In genomic region chr5:65892801-65893200, GRCh38 we compare ENCODE assay signal across 27 cellular contexts.
"Had no signal": no experiment of that assay in that cellular context is flagged by ENCODE, and none has a peak within 500 bp of the region (broad histone marks: within the 10 kb centered on the region; RNA-seq: fewer than 3 reads in every experiment).

No MANE protein-coding gene starts in this region.

- H3K36me3 ChIP-seq: ascending aorta, gastrocnemius medialis, heart left ventricle, WERI-Rb-1 had no signal

- H3K27ac ChIP-seq: ascending aorta, gastrocnemius medialis, heart left ventricle, WERI-Rb-1 had no signal

- H3K27me3 ChIP-seq: ascending aorta, gastrocnemius medialis, heart left ventricle had no signal

- H3K4me1 ChIP-seq: ascending aorta, gastrocnemius medialis, heart left ventricle had no signal

- H3K4me3 ChIP-seq: ascending aorta, gastrocnemius medialis, heart left ventricle had no signal

- FAIRE-seq: colon, endometrium, endothelial cell of umbilical vein had no signal

- DNase-seq: activated B cell treated with CpG ODN at 0.5 μM for 24 hours; activated CD4-positive, alpha-beta T cell treated with anti-CD3 and anti-CD28 coated beads for 48 hours; activated CD4-positive, alpha-beta T cell treated with anti-CD3 and anti-CD28 coated beads, Interleukin-2, amount 50 U/mL, for 1 hour; activated CD4-positive, alpha-beta T cell treated with anti-CD3 and anti-CD28 coated beads, Interleukin-2, amount 50 U/mL, for 48 hours; activated CD8-positive, alpha-beta memory T cell treated with anti-CD3 and anti-CD28 coated beads for 24 hours; activated CD8-positive, alpha-beta T cell treated with anti-CD3 and anti-CD28 coated beads for 36 hours; activated gamma-delta T cell; activated naive CD4-positive, alpha-beta T cell; activated naive CD4-positive, alpha-beta T cell treated with anti-CD3 and anti-CD28 coated beads, Interleukin-2, amount 10 ng/mL, durations not matched to agents 7 days and 5 days; activated naive CD8-positive, alpha-beta T cell treated with anti-CD3 and anti-CD28 coated beads, Interleukin-2, amount 10 ng/mL, durations not matched to agents 7 days and 5 days; activated T-cell treated with anti-CD3 and anti-CD28 coated beads, Interleukin-2, amount 50 U/mL, for 4 hours; caudate nucleus; cortex of kidney; dermis blood vessel endothelial cell; effector CD8-positive, alpha-beta T cell; foreskin fibroblast; gastrocnemius medialis; glutamatergic neuron; heart left ventricle; T-helper 1 cell; T-helper 17 cell; T1000; WERI-Rb-1 had no signal

- H3K9me3 ChIP-seq: ascending aorta, gastrocnemius medialis, heart left ventricle had no signal
